In genomic region chr20:36368869-36369268, GRCh38 we compare ENCODE assay signal across 17 cellular contexts.
DNase-seq lines count a peak whose midpoint lies in the region; ATAC-seq and TF ChIP-seq lines count a peak whose summit lies in the region.
"Had no signal": no experiment of that assay in that cellular context is flagged by ENCODE, and none has a peak within 500 bp of the region (broad histone marks: within the 10 kb centered on the region; RNA-seq: fewer than 3 reads in every experiment).

No MANE protein-coding gene starts in this region.

- H3K9ac ChIP-seq in HUES64 (ENCODE audit: low read depth, low read length) = no peak overlapping the region
- H3K9ac ChIP-seq in iPS-20b (ENCODE audit: low read depth, low read length) = 0 out of 2 replicates have a peak overlapping the region, but pooled peaks have one; percentile 3
- H3K9ac ChIP-seq: BLaER1 treated with 17β-estradiol and CSF1 and Interleukin-3, amounts not matched to agents 10 nM and 100 nM had no signal

- TF ChIP-seq CTCF in GM23338 (conservative IDR thresholded peaks at IDR 0.05; ENCODE audit: low read depth in 2 of 2) (no peak), psoas muscle (IDR thresholded peaks at IDR 0.05) (no peak)

- H3K36me3 Mint-ChIP-seq in GM23338 (ENCODE audit: low read depth) = no peaks in the 10 kb centered on the region
- H3K36me3 Mint-ChIP-seq: CD8-positive, alpha-beta T cell had no signal

- H3K4me3 ChIP-seq in GM23338 (no peak overlapping the region), HUES64 (ENCODE audit: low read length) (no peak overlapping the region), iPS-20b (ENCODE audit: low read length) (no peak overlapping the region), psoas muscle (no peak overlapping the region)
- H3K4me3 ChIP-seq: BLaER1 treated with 17β-estradiol and CSF1 and Interleukin-3, amounts not matched to agents 10 nM and 100 nM had no signal

- no peaks in the 10 kb centered on the region for H4K20me1 ChIP-seq in GM23338 (replicated peaks; ENCODE audit: insufficient read depth)

- H3K9me3 Mint-ChIP-seq in GM23338 = no peaks in the 10 kb centered on the region
- H3K9me3 Mint-ChIP-seq: CD8-positive, alpha-beta T cell; HFFc6 had no signal

- DNase-seq in GM23338 (ENCODE audit: low spot score) (no peak), posterior cingulate gyrus (peak in 8 of 10 donors; percentile 51 to 95 (median 66)), Kasumi-1 (lab: John Stamatoyannopoulos, UW) (no peak), NCI-H2081 treated with DMSO at 0.1 percent for 48 hours (lab: John Stamatoyannopoulos, UW) (no peak), psoas muscle (no peak)
- DNase-seq: 8988T; CD8-positive, alpha-beta T cell; COR-L47; DMS 273 treated with DMSO at 0.1 percent for 48 hours; DMS53; HFFc6 had no signal

- WGBS in HUES64 = 88% methylated on average over 14 of the region's 14 CpGs
- 68 to 71% (median 69%) methylated on average over 14 of the region's 14 CpGs for WGBS in psoas muscle, 3 donors

- no peaks in the 10 kb centered on the region for H3K9me3 ChIP-seq in HUES64 (ENCODE audit: insufficient read depth, low read depth, low read length)
- H3K9me3 ChIP-seq in iPS-20b (ENCODE audit: insufficient read depth, low read depth, low read length) = no peaks in the 10 kb centered on the region
- H3K9me3 ChIP-seq in psoas muscle = no peaks in the 10 kb centered on the region
- H3K9me3 ChIP-seq: BLaER1 treated with 17β-estradiol and CSF1 and Interleukin-3, amounts not matched to agents 10 nM and 100 nM had no signal

- intact Hi-C loops in posterior cingulate gyrus (cut with DNase I) = no loop called here
- intact Hi-C loops in psoas muscle (cut with DNase I) = no loop called here

- H3K9me2 ChIP-seq in GM23338 (ENCODE audit: insufficient read depth) = no peaks in the 10 kb centered on the region

- H3K36me3 ChIP-seq in GM23338 (ENCODE audit: insufficient read depth) (no peaks in the 10 kb centered on the region), HUES64 (ENCODE audit: insufficient read depth, low read length) (no peaks in the 10 kb centered on the region), iPS-20b (ENCODE audit: insufficient read depth, low read depth, low read length) (no peaks in the 10 kb centered on the region), psoas muscle (ENCODE audit: insufficient read depth in 1 of 2, low read depth in 1 of 2) (no peaks in the 10 kb centered on the region)
- H3K36me3 ChIP-seq: BLaER1 treated with 17β-estradiol and CSF1 and Interleukin-3, amounts not matched to agents 10 nM and 100 nM had no signal

- peak overlapping the region; percentile 9; the same call in 1 of the 2 replicates for H3K4me2 ChIP-seq in GM23338
- H3K4me2 ChIP-seq: BLaER1 treated with 17β-estradiol and CSF1 and Interleukin-3, amounts not matched to agents 10 nM and 100 nM had no signal

- peaks cover 12% of the 10 kb centered on the region for H3K27me3 Mint-ChIP-seq in GM23338 (ENCODE audit: insufficient read depth, low read depth, poor library complexity)

- H3K4me3 Mint-ChIP-seq in GM23338 = no peak overlapping the region
- H3K4me3 Mint-ChIP-seq: B cell; CD8-positive, alpha-beta T cell; HFFc6 had no signal

- H3K4me1 Mint-ChIP-seq in GM23338 = peaks cover 15% of the 10 kb centered on the region
- H3K4me1 Mint-ChIP-seq: B cell had no signal

- no peaks in the 10 kb centered on the region for H3K79me2 ChIP-seq in GM23338 (replicated peaks; ENCODE audit: insufficient read depth)

- H3F3A ChIP-seq in GM23338 (replicated peaks; ENCODE audit: low read depth) = peaks cover 5% of the 10 kb centered on the region; the same call in 1 of the 2 replicates

- peak overlapping the region; percentile 23; the same call in 1 of the 2 replicates for H3K27ac Mint-ChIP-seq in GM23338
- H3K27ac Mint-ChIP-seq: B cell; CD8-positive, alpha-beta T cell; HFFc6 had no signal

- peak; percentile 17; the same call in 2 of the 3 replicates for ATAC-seq in GM23338
- ATAC-seq in psoas muscle = no peak
- ATAC-seq in HG02763 (IDR thresholded peaks at IDR 0.05; ENCODE audit: unreplicated experiment) = no peak
- ATAC-seq: CD8-positive, alpha-beta T cell; HCT116 had no signal

- H3K27me3 ChIP-seq in GM23338 (ENCODE audit: insufficient read depth) (no peaks in the 10 kb centered on the region), HUES64 (ENCODE audit: insufficient read depth, low read length) (no peaks in the 10 kb centered on the region), iPS-20b (ENCODE audit: insufficient read depth, low read length) (no peaks in the 10 kb centered on the region), psoas muscle (ENCODE audit: insufficient read depth in 3 of 3, low read length in 2 of 3) (peaks cover 0 to 29% (median 0%) of the 10 kb centered on the region in 3 donors)
- H3K27me3 ChIP-seq: BLaER1 treated with 17β-estradiol and CSF1 and Interleukin-3, amounts not matched to agents 10 nM and 100 nM had no signal

- H2AFZ ChIP-seq in GM23338 = no peak overlapping the region

- H3K27ac ChIP-seq in GM23338 (ENCODE audit: low read depth) (peak overlapping the region; percentile 47; the same call in 1 of the 2 replicates), HUES64 (ENCODE audit: low read depth, low read length) (peak overlapping the region; percentile 45; the same call in 1 of the 2 replicates), iPS-20b (ENCODE audit: low read length) (no peak overlapping the region), psoas muscle (no peak overlapping the region)
- H3K27ac ChIP-seq: BLaER1 treated with 17β-estradiol and CSF1 and Interleukin-3, amounts not matched to agents 10 nM and 100 nM had no signal

- H3K4me1 ChIP-seq in GM23338 (ENCODE audit: insufficient read depth) (peaks cover 11% of the 10 kb centered on the region; the same call in 1 of the 2 replicates), HUES64 (ENCODE audit: insufficient read depth, low read length) (peaks cover 11% of the 10 kb centered on the region), iPS-20b (ENCODE audit: insufficient read depth, low read length) (peaks cover 11% of the 10 kb centered on the region; the same call in 1 of the 2 replicates), psoas muscle (no peaks in the 10 kb centered on the region)

TF ChIP-seq in GM23338, 12 proteins besides CTCF, POLR2A, EP300 and RAD21:
- TF ChIP-seq ZNF114 (CRISPR knock-in tag; IDR thresholded peaks at IDR 0.05) = no peak
TF ChIP-seq in GM23338: peak in this region for 0.

Comparison
In these comparisons a context has a peak if more than half of its experiments do, and no peak if none do; other contexts are left out.
1. DNase-seq: peak in posterior cingulate gyrus (8 of 10); none in GM23338 (single experiment), Kasumi-1 (0 of 2), NCI-H2081 treated with DMSO at 0.1 percent for 48 hours (single experiment) and psoas muscle (0 of 2).
2. H3K27ac ChIP-seq: peak in GM23338 (single experiment) and HUES64 (single experiment); none in iPS-20b (single experiment) and psoas muscle (single experiment).